ENCODE assay signal across 1 cellular context in the genomic region with DNA sequence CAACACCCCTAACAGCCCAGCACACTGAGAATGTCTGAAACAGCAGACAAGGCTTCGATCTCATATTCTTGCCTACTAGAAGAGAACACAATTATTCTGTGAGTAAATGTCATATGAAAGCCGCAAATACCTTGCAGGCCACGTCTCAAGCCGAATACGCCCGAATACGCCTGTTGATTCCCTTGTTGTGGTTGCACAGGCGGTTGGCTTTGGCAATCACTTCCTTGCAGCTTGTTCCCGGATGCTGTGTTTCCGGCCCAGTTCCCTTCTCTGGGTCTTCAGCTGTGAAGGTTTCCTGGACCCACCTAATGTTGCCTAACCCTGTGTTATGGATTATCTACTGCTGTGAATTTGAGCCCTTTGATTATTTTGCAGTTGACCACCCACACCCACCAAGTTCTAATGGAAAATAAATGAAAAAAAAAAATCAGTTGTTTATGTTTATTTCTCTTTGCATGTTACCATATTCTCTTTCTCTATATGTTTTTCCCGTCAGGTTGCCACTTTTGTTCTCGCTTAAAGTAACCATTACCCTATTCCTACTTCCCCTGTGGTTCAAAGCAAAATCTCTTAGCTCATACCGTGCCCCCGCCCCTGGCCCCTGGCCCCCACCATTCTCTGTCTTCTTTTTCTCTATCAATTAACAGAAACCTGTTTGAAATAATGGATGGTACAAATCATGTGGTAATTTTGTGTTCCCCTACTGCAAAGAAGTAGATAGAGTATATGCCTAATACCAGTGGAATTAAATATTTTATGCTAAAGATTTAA.
A peak's percentile ranks its signal among the peaks of the same experiment; 100 is the strongest.
TF ChIP-seq lines count a peak whose summit lies in the region.

No MANE protein-coding gene starts in this region.

TF ChIP-seq in K562, 482 proteins besides CTCF, POLR2A, EP300 and RAD21 (continued from another document and continues in another):
- TF ChIP-seq, protein P1, sequence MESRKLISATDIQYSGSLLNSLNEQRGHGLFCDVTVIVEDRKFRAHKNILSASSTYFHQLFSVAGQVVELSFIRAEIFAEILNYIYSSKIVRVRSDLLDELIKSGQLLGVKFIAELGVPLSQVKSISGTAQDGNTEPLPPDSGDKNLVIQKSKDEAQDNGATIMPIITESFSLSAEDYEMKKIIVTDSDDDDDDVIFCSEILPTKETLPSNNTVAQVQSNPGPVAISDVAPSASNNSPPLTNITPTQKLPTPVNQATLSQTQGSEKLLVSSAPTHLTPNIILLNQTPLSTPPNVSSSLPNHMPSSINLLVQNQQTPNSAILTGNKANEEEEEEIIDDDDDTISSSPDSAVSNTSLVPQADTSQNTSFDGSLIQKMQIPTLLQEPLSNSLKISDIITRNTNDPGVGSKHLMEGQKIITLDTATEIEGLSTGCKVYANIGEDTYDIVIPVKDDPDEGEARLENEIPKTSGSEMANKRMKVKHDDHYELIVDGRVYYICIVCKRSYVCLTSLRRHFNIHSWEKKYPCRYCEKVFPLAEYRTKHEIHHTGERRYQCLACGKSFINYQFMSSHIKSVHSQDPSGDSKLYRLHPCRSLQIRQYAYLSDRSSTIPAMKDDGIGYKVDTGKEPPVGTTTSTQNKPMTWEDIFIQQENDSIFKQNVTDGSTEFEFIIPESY (CRISPR knock-in tag; IDR thresholded peaks at IDR 0.05), result 0 out of 2 replicates have a peak, but pooled peaks have one; percentile 46
- TF ChIP-seq, protein P2, sequence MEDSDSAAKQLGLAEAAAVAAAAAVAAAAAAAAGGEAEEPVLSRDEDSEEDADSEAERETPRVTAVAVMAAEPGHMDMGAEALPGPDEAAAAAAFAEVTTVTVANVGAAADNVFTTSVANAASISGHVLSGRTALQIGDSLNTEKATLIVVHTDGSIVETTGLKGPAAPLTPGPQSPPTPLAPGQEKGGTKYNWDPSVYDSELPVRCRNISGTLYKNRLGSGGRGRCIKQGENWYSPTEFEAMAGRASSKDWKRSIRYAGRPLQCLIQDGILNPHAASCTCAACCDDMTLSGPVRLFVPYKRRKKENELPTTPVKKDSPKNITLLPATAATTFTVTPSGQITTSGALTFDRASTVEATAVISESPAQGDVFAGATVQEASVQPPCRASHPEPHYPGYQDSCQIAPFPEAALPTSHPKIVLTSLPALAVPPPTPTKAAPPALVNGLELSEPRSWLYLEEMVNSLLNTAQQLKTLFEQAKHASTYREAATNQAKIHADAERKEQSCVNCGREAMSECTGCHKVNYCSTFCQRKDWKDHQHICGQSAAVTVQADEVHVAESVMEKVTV (CRISPR knock-in tag; IDR thresholded peaks at IDR 0.05), result 0 out of 2 replicates have a peak, but pooled peaks have one; percentile 7
- TF ChIP-seq, protein P3, sequence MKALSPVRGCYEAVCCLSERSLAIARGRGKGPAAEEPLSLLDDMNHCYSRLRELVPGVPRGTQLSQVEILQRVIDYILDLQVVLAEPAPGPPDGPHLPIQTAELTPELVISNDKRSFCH (CRISPR knock-in tag; IDR thresholded peaks at IDR 0.05), result no peak
- TF ChIP-seq, protein P3 (tag; IDR thresholded peaks at IDR 0.05), result peak; percentile 97
- TF ChIP-seq, protein P4, sequence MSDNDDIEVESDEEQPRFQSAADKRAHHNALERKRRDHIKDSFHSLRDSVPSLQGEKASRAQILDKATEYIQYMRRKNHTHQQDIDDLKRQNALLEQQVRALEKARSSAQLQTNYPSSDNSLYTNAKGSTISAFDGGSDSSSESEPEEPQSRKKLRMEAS (CRISPR knock-in tag; IDR thresholded peaks at IDR 0.05), result peak; percentile 57; the same call in 1 of the 2 replicates
- TF ChIP-seq YBX1 (IDR thresholded peaks at IDR 0.05), result no peak
- TF ChIP-seq ZBTB43 (CRISPR knock-in tag; IDR thresholded peaks at IDR 0.05), result no peak
- no peak for TF ChIP-seq ZNF146 (CRISPR knock-in tag; IDR thresholded peaks at IDR 0.05; ENCODE audit: unreplicated experiment)
- peak; percentile 59; the same call in 1 of the 2 replicates for TF ChIP-seq SMARCA4 (IDR thresholded peaks at IDR 0.05)
- peak in 1 of 2 experiments; percentile 55; a peak in 1 of 3 replicates for TF ChIP-seq CBX3 (IDR thresholded peaks at IDR 0.05; ENCODE audit: borderline replicate concordance in 1 of 2, low read length in 2 of 2)
- TF ChIP-seq MGA (IDR thresholded peaks at IDR 0.05), result peak; percentile 63; the same call in 1 of the 2 replicates
- TF ChIP-seq CREM (IDR thresholded peaks at IDR 0.05; ENCODE audit: low read depth), result 0 out of 2 replicates have a peak, but pooled peaks have one; percentile 37
- TF ChIP-seq CEBPB (tag; IDR thresholded peaks at IDR 0.05), result peak; percentile 78
- TF ChIP-seq, protein P5, sequence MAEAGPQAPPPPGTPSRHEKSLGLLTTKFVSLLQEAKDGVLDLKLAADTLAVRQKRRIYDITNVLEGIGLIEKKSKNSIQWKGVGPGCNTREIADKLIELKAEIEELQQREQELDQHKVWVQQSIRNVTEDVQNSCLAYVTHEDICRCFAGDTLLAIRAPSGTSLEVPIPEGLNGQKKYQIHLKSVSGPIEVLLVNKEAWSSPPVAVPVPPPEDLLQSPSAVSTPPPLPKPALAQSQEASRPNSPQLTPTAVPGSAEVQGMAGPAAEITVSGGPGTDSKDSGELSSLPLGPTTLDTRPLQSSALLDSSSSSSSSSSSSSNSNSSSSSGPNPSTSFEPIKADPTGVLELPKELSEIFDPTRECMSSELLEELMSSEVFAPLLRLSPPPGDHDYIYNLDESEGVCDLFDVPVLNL (CRISPR knock-in tag; IDR thresholded peaks at IDR 0.05; ENCODE audit: low read depth), result no peak
- TF ChIP-seq BCOR (IDR thresholded peaks at IDR 0.05), result no peak
- peak; percentile 35; the same call in 1 of the 2 replicates for TF ChIP-seq CHAMP1 (IDR thresholded peaks at IDR 0.05)
- peak; percentile 98 for TF ChIP-seq ETV1 (tag; conservative IDR thresholded peaks at IDR 0.05; ENCODE audit: low read depth)
